In the genomic region with DNA sequence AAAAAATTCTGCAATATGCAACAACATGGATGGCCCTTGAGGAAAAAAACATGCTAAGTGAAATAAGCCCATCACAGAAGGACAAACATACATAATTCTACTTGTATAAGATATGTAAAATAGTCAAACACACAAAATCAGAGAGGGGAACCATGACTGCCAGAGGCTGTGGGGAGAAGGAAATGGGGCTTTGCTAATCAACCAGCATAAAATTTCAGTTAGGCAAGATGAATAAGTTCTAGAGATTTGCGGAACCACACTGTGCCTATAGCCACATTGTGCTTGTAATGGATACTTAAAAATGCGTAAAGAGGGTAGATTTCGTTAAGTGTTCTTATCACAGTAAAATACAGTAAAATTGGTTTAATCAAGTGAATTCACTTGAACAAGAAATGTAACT, we compare ENCODE assay signal across 15 cellular contexts. TPM values are rescaled to one million over a fixed set of nuclear protein-coding genes. Genes with fewer than 3 reads are reported as not detected.
DNase-seq lines count a peak whose midpoint lies in the region; ATAC-seq and TF ChIP-seq lines count a peak whose summit lies in the region.
"Had no signal": no experiment of that assay in that cellular context is flagged by ENCODE, and none has a peak within 500 bp of the region (broad histone marks: within the 10 kb centered on the region; RNA-seq: fewer than 3 reads in every experiment).

No MANE protein-coding gene starts in this region.

- no peak overlapping the region for H3K4me2 ChIP-seq in Karpas-422 (ENCODE audit: low read depth, low read length, poor library complexity, severe bottlenecking)

- DNase-seq in CD14-positive monocyte (ENCODE audit: low spot score) (no peak), Karpas-422 (no peak), body of pancreas (no peak), posterior vena cava (ENCODE audit: low spot score) (peak; percentile 1), DMS114 treated with DMSO at 0.1 percent for 48 hours (lab: John Stamatoyannopoulos, UW; ENCODE audit: unreplicated experiment) (no peak), SW 1271 (lab: John Stamatoyannopoulos, UW) (no peak), UCSD-AML1 (lab: John Stamatoyannopoulos, UW; ENCODE audit: unreplicated experiment) (no peak)
- DNase-seq: activated naive CD4-positive, alpha-beta T cell; mucosa of descending colon; NCI-H187 treated with DMSO at 0.1 percent for 48 hours; NCI-H510A; stimulated activated naive CD8-positive, alpha-beta T cell treated with anti-CD3 and anti-CD28 coated beads, Interleukin-15, Interleukin-2, amounts not matched to agents 100 U/mL and 50 U/mL, for 24 hours had no signal

- peak overlapping the region; percentile 74 to 96 (median 92) for H3K27ac Mint-ChIP-seq in CD14-positive monocyte

- TF ChIP-seq CTCF in CD14-positive monocyte (IDR thresholded peaks at IDR 0.05): no peak
- TF ChIP-seq CTCF in body of pancreas (IDR thresholded peaks at IDR 0.05): no peak

- no peaks in the 10 kb centered on the region for H3K9me3 Mint-ChIP-seq in CD14-positive monocyte

- TF ChIP-seq POLR2A in body of pancreas (IDR thresholded peaks at IDR 0.05): no peak

- no peaks in the 10 kb centered on the region for H3K9me2 ChIP-seq in Karpas-422 (replicated peaks; ENCODE audit: insufficient read depth, low read length)

- H3K27ac ChIP-seq in Karpas-422 (ENCODE audit: low read length) (peak overlapping the region; percentile 41; the same call in 1 of the 2 replicates), body of pancreas (peak overlapping the region in 3 of 4 donors; percentile 59 to 63 (median 62))

- peaks cover 69% of the 10 kb centered on the region for H3K4me1 Mint-ChIP-seq in CD14-positive monocyte

- H3K36me3 ChIP-seq in Karpas-422 (ENCODE audit: insufficient read depth, low read length): no peaks in the 10 kb centered on the region
- H3K36me3 ChIP-seq in body of pancreas (replicated peaks in 1 of 2; ENCODE audit: insufficient read depth in 1 of 2, low read depth in 2 of 2): no peaks in the 10 kb centered on the region

- H3K27me3 ChIP-seq in Karpas-422 (ENCODE audit: low read length) (no peaks in the 10 kb centered on the region), body of pancreas (no peaks in the 10 kb centered on the region)

- no peak overlapping the region for H3K9ac ChIP-seq in Karpas-422 (ENCODE audit: low read length)

- H3K4me1 ChIP-seq in Karpas-422 (ENCODE audit: low read length) (peaks cover 38% of the 10 kb centered on the region), body of pancreas (peaks cover 62% of the 10 kb centered on the region)

- H3K4me3 Mint-ChIP-seq in CD14-positive monocyte: peak overlapping the region in 1 of 2 donors; percentile 11

- no peaks in the 10 kb centered on the region for H3K9me3 ChIP-seq in Karpas-422 (ENCODE audit: low read length)
- H3K9me3 ChIP-seq in body of pancreas: no peaks in the 10 kb centered on the region
- H3K9me3 ChIP-seq: mucosa of descending colon had no signal

- H3K4me3 ChIP-seq in Karpas-422 (ENCODE audit: low read length) (no peak overlapping the region), body of pancreas (no peak overlapping the region)
- H3K4me3 ChIP-seq: mucosa of descending colon, skin epidermis had no signal

- 77 to 83% methylated on average over 3 of the region's 3 CpGs for WGBS in body of pancreas, 2 donors

- no peaks in the 10 kb centered on the region for H3K27me3 Mint-ChIP-seq in CD14-positive monocyte (ENCODE audit: low read depth in 3 of 3)

- H3K79me2 ChIP-seq in Karpas-422 (ENCODE audit: low read length): peaks cover 33% of the 10 kb centered on the region

- no peak for ATAC-seq in body of pancreas
- no peak for ATAC-seq in GM18909 (IDR thresholded peaks at IDR 0.05; ENCODE audit: poor library complexity, unreplicated experiment)
- ATAC-seq: esophagus mucosa; stimulated activated naive CD8-positive, alpha-beta T cell treated with anti-CD3 and anti-CD28 coated beads, Interleukin-15, Interleukin-2, amounts not matched to agents 100 U/mL and 50 U/mL, for 24 hours had no signal

- H2AFZ ChIP-seq in Karpas-422 (ENCODE audit: low read length): no peak overlapping the region

- H3K36me3 Mint-ChIP-seq in CD14-positive monocyte: peaks cover 43 to 46% of the 10 kb centered on the region in 2 donors

- intact Hi-C loops in CD14-positive monocyte (cut with micrococcal nuclease): loop anchor here in 1 of 2 donors (10.0 kb wide), 1 partner anchor 1993 kb away; a partner anchor contains a TSS
- intact Hi-C loops in body of pancreas (cut with DNase I): loop anchor here (10.0 kb wide), 1 partner anchor 47 kb away; a partner anchor contains a TSS
- intact Hi-C loops in posterior vena cava (cut with DNase I): no loop called here

- H4K20me1 ChIP-seq in Karpas-422 (ENCODE audit: insufficient read depth, low read depth, low read length): no peaks in the 10 kb centered on the region

RNA-seq across cellular contexts. Expression of a gene that starts 33.7 kb away (rescaled TPM):
- not detected for polyA plus RNA-seq in CD14-positive monocyte
- 0.11 and 0.22 TPM in 2 replicates for total RNA-seq in Karpas-422 (2014; rRNA removed; shearing (Covaris generic); ENCODE audit: low replicate concordance)
- total RNA-seq in body of pancreas (1 to 10 TPM in 1 of 2 donors, under 1 TPM in 1; 0.52 to 3.0 TPM), posterior vena cava (1 to 10 TPM in 1 of 2 donors, under 1 TPM in 1; 0.71 to 1.3 TPM)

RNA-seq across cellular contexts. Expression of a gene that starts 44.8 kb away (rescaled TPM):
- polyA plus RNA-seq in CD14-positive monocyte: 10 to 100 TPM; 14.2 to 16.0 TPM
- total RNA-seq in Karpas-422 (2014; rRNA removed; shearing (Covaris generic); ENCODE audit: low replicate concordance): 19.9 and 20.4 TPM in 2 replicates
- 10 to 100 TPM; 13.8 to 16.9 TPM for total RNA-seq in body of pancreas
- total RNA-seq in posterior vena cava: 10 to 100 TPM; 21.3 to 22.5 TPM
